ENCODE assay signal across 26 cellular contexts in the genomic region with DNA sequence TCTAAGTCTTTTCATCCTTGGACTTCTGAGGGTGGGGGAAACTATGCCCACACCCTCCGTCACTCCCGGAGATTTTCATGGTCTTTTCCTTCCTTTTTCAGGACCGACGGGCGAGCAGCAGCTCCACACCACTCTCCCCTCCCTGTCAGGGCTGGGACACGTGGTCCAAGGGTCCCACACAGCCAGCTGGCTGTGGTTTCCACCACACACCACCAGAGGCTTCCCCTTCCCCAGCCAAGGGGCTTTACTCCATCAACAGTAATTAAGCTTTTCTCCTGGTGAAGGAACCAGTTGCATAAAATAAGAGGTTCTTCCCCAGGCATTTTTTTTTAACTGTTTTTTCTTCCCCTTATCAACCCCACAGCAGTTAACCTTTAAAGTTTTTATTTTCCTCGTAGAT.
"Had no signal": no experiment of that assay in that cellular context is flagged by ENCODE, and none has a peak within 500 bp of the region (broad histone marks: within the 10 kb centered on the region; RNA-seq: fewer than 3 reads in every experiment).

No MANE protein-coding gene starts in this region.

- H3K4me1 ChIP-seq: colonic mucosa, SJSA1 had no signal

- H3K27ac Mint-ChIP-seq: activated CD4-positive, alpha-beta memory T cell treated with anti-CD3 and anti-CD28 coated beads for 36 hours; activated CD4-positive, alpha-beta T cell treated with anti-CD3 and anti-CD28 coated beads, Interleukin-2, amount 10 ng/mL, durations not matched to agents 7 days and 5 days; activated naive CD4-positive, alpha-beta T cell treated with anti-CD3 and anti-CD28 coated beads for 36 hours; activated naive CD8-positive, alpha-beta T cell; activated T-helper 17 cell treated with anti-CD3 and anti-CD28 coated beads, Interleukin-2, amount 50 U/mL, for 72 hours; T-helper 1 cell treated with Interleukin-12 subunit alpha and Interleukin-12 subunit beta and Interleukin-4 antibody, amounts not matched to agents 30 μg/mL and 1 μg/mL, for 36 hours had no signal

- H3K9me3 ChIP-seq: colonic mucosa, SJSA1 had no signal

- H3K9me3 Mint-ChIP-seq: activated CD4-positive, alpha-beta memory T cell treated with anti-CD3 and anti-CD28 coated beads for 36 hours; activated CD4-positive, alpha-beta T cell treated with anti-CD3 and anti-CD28 coated beads, Interleukin-2, amount 10 ng/mL, durations not matched to agents 7 days and 5 days; T-helper 1 cell treated with Interleukin-12 subunit alpha and Interleukin-12 subunit beta and Interleukin-4 antibody, amounts not matched to agents 30 μg/mL and 1 μg/mL, for 36 hours had no signal

- H3K36me3 Mint-ChIP-seq: activated CD4-positive, alpha-beta memory T cell treated with anti-CD3 and anti-CD28 coated beads for 36 hours; activated naive CD8-positive, alpha-beta T cell had no signal

- H3K27me3 Mint-ChIP-seq: activated CD4-positive, alpha-beta memory T cell treated with anti-CD3 and anti-CD28 coated beads for 36 hours; activated CD4-positive, alpha-beta T cell treated with anti-CD3 and anti-CD28 coated beads, Interleukin-2, amount 10 ng/mL, durations not matched to agents 7 days and 5 days; activated naive CD8-positive, alpha-beta T cell had no signal

- H3K4me1 Mint-ChIP-seq: activated CD4-positive, alpha-beta T cell treated with anti-CD3 and anti-CD28 coated beads, Interleukin-2, amount 10 ng/mL, durations not matched to agents 7 days and 5 days; activated T-helper 17 cell treated with anti-CD3 and anti-CD28 coated beads, Interleukin-2, amount 50 U/mL, for 72 hours had no signal

- DNase-seq: activated CD4-positive, alpha-beta memory T cell treated with anti-CD3 and anti-CD28 coated beads for 36 hours; activated CD4-positive, alpha-beta T cell treated with anti-CD3 and anti-CD28 coated beads, Interleukin-2, amount 10 ng/mL, durations not matched to agents 7 days and 5 days; activated CD4-positive, CD25-positive, alpha-beta regulatory T cell; activated CD8-positive, alpha-beta memory T cell treated with anti-CD3 and anti-CD28 coated beads for 24 hours; activated gamma-delta T cell; activated naive CD4-positive, alpha-beta T cell treated with anti-CD3 and anti-CD28 coated beads for 36 hours; activated T-cell treated with anti-CD3 and anti-CD28 coated beads for 4 hours; activated T-cell treated with anti-CD3 and anti-CD28 coated beads, Interleukin-2, amount 50 U/mL, for 48 hours; colonic mucosa; NCI-H1092 treated with DMSO at 0.1 percent for 48 hours; NCI-H1436; NCI-H1694 treated with DMSO at 0.1 percent for 48 hours; NCI-H2029 treated with DMSO at 0.1 percent for 48 hours; NCI-H345; NCI-H510A; NCI-H69; NK-92 treated with Interleukin-12 subunit alpha and Interleukin-12 subunit beta, amount 100 ng/mL, for 24 hours; OCI-M1; Right ventricle myocardium superior had no signal

- H3K27ac ChIP-seq: colonic mucosa, RWPE1, SJSA1 had no signal

- H3K27me3 ChIP-seq: colonic mucosa, SJSA1 had no signal

- H3K36me3 ChIP-seq: colonic mucosa, SJSA1 had no signal

- H3K4me3 Mint-ChIP-seq: activated CD4-positive, alpha-beta memory T cell treated with anti-CD3 and anti-CD28 coated beads for 36 hours; activated CD4-positive, alpha-beta T cell treated with anti-CD3 and anti-CD28 coated beads, Interleukin-2, amount 10 ng/mL, durations not matched to agents 7 days and 5 days; activated naive CD4-positive, alpha-beta T cell treated with anti-CD3 and anti-CD28 coated beads for 36 hours; activated naive CD8-positive, alpha-beta T cell; activated T-helper 17 cell treated with anti-CD3 and anti-CD28 coated beads, Interleukin-2, amount 50 U/mL, for 72 hours; T-helper 1 cell treated with Interleukin-12 subunit alpha and Interleukin-12 subunit beta and Interleukin-4 antibody, amounts not matched to agents 30 μg/mL and 1 μg/mL, for 36 hours had no signal

- H3K4me3 ChIP-seq: colonic mucosa, SJSA1 had no signal

- ATAC-seq: activated T-helper 17 cell treated with anti-CD3 and anti-CD28 coated beads, Interleukin-2, amount 50 U/mL, for 72 hours; Panc1; SK-N-SH treated with all-trans-retinoic acid at 6 μM for 48 hours had no signal
